Comparison of ENCODE assay signal across 27 cellular contexts in the genomic region with DNA sequence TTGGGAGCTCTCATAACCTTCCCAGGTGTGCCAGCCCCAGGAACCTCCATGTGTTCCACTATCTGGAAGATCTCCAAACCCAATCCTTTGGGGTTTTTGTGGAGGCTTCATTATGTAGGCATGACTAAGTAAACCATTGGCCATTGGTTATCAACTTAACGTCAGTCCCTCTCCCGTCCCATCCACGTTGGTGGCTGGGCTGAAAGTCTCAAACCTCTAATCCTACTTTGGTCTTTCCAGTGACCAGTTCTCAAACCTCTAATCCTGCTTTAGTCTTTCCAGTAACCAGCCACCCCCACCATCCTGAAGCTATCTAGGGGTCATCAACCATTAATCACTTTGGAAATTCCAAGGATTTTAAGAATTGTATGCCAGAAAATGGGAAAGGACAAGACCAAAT.
DNase-seq lines count a peak whose midpoint lies in the region; ATAC-seq, FAIRE-seq and TF ChIP-seq lines count a peak whose summit lies in the region.
"Had no signal": no experiment of that assay in that cellular context is flagged by ENCODE, and none has a peak within 500 bp of the region (broad histone marks: within the 10 kb centered on the region; RNA-seq: fewer than 3 reads in every experiment).

No MANE protein-coding gene starts in this region.

- no peak for TF ChIP-seq POLR2A in stomach (IDR thresholded peaks at IDR 0.05)

- ATAC-seq in HG02884 (IDR thresholded peaks at IDR 0.05; ENCODE audit: unreplicated experiment) = no peak
- no peak for ATAC-seq in activated naive CD8-positive, alpha-beta T cell treated with anti-CD3 and anti-CD28 coated beads, Interleukin-2, amount 50 U/mL, for 24 hours

- no peaks in the 10 kb centered on the region for H3K4me1 Mint-ChIP-seq in activated naive CD8-positive, alpha-beta T cell treated with anti-CD3 and anti-CD28 coated beads, Interleukin-2, amount 50 U/mL, for 24 hours
- H3K4me1 Mint-ChIP-seq: CD14-positive monocyte; CD4-positive, alpha-beta memory T cell; CD4-positive, CD25-positive, alpha-beta regulatory T cell; CD8-positive, alpha-beta memory T cell had no signal

- intact Hi-C loops in stomach (cut with DNase I; ENCODE audit: low total_unique reads) = no loop called here

- no peak overlapping the region for H3K27ac Mint-ChIP-seq in activated naive CD8-positive, alpha-beta T cell treated with anti-CD3 and anti-CD28 coated beads, Interleukin-2, amount 50 U/mL, for 24 hours
- H3K27ac Mint-ChIP-seq: CD14-positive monocyte; CD4-positive, alpha-beta memory T cell; CD4-positive, CD25-positive, alpha-beta regulatory T cell; CD8-positive, alpha-beta memory T cell had no signal

- no peaks in the 10 kb centered on the region for H3K27me3 ChIP-seq in SJCRH30
- H3K27me3 ChIP-seq in stomach = no peaks in the 10 kb centered on the region
- H3K27me3 ChIP-seq: BE2C, BLaER1 had no signal

- H3K4me3 ChIP-seq in SJCRH30 (no peak overlapping the region), retinal pigment epithelial cell (ENCODE audit: low read length) (no peak overlapping the region), stomach (no peak overlapping the region)
- H3K4me3 ChIP-seq: BLaER1 had no signal

- H3K9me3 ChIP-seq in SJCRH30 (replicated peaks) (no peaks in the 10 kb centered on the region), stomach (no peaks in the 10 kb centered on the region)
- H3K9me3 ChIP-seq: BE2C, BLaER1 had no signal

- FAIRE-seq in HTR-8/SVneo (lab: Jason Lieb, UNC) = peak; percentile 62
- FAIRE-seq: G401.6, GM12891, GM19239 had no signal

- DNase-seq in ELF-1 (ENCODE audit: low read depth, low spot score) = peak; percentile 12
- no peak for DNase-seq in HTR-8/SVneo (ENCODE audit: insufficient read length, low spot score)
- DNase-seq in SJCRH30 = peak; percentile 53 to 54
- peak; percentile 15 for DNase-seq in retinal pigment epithelial cell (ENCODE audit: low read depth)
- no peak for DNase-seq in stomach
- no peak for DNase-seq in activated naive CD8-positive, alpha-beta T cell treated with anti-CD3 and anti-CD28 coated beads, Interleukin-2, amount 50 U/mL, for 24 hours
- DNase-seq: 8988T; ACHN; BE2C; C1 segment of cervical spinal cord; CD4-positive, alpha-beta memory T cell; CD4-positive, CD25-positive, alpha-beta regulatory T cell; CD8-positive, alpha-beta memory T cell; COR-L47; DMS 273 treated with DMSO at 0.1 percent for 48 hours; DMS153; DMS53; DMS79; DND-41; EL; GF-D8 had no signal

- H3K36me3 ChIP-seq in SJCRH30 (no peaks in the 10 kb centered on the region), stomach (no peaks in the 10 kb centered on the region)
- H3K36me3 ChIP-seq: BE2C, BLaER1 had no signal

- no peaks in the 10 kb centered on the region for H3K27me3 Mint-ChIP-seq in activated naive CD8-positive, alpha-beta T cell treated with anti-CD3 and anti-CD28 coated beads, Interleukin-2, amount 50 U/mL, for 24 hours
- H3K27me3 Mint-ChIP-seq: CD4-positive, alpha-beta memory T cell; CD4-positive, CD25-positive, alpha-beta regulatory T cell; CD8-positive, alpha-beta memory T cell had no signal

- TF ChIP-seq EP300 in stomach (IDR thresholded peaks at IDR 0.05) = no peak

- H3K36me3 Mint-ChIP-seq in activated naive CD8-positive, alpha-beta T cell treated with anti-CD3 and anti-CD28 coated beads, Interleukin-2, amount 50 U/mL, for 24 hours (ENCODE audit: low read depth) = no peaks in the 10 kb centered on the region
- H3K36me3 Mint-ChIP-seq: CD14-positive monocyte; CD4-positive, alpha-beta memory T cell; CD4-positive, CD25-positive, alpha-beta regulatory T cell; CD8-positive, alpha-beta memory T cell had no signal

- no peak for TF ChIP-seq CTCF in retinal pigment epithelial cell (conservative IDR thresholded peaks at IDR 0.05; ENCODE audit: low read depth, low read length)
- TF ChIP-seq CTCF in stomach (IDR thresholded peaks at IDR 0.05) = no peak

- peaks cover 7% of the 10 kb centered on the region; the same call in 1 of the 2 replicates for H3K4me1 ChIP-seq in SJCRH30
- no peaks in the 10 kb centered on the region for H3K4me1 ChIP-seq in stomach
- H3K4me1 ChIP-seq: BE2C, BLaER1 had no signal

- H3K9me3 Mint-ChIP-seq in activated naive CD8-positive, alpha-beta T cell treated with anti-CD3 and anti-CD28 coated beads, Interleukin-2, amount 50 U/mL, for 24 hours = peaks cover 3% of the 10 kb centered on the region

- H3K27ac ChIP-seq in SJCRH30 = no peak overlapping the region
- H3K27ac ChIP-seq in stomach = no peak overlapping the region
- H3K27ac ChIP-seq: BLaER1 had no signal

- WGBS in stomach, 5 donors = 74 to 88% (median 83%) methylated on average over 3 of the region's 3 CpGs

- no peak overlapping the region for H3K4me3 Mint-ChIP-seq in activated naive CD8-positive, alpha-beta T cell treated with anti-CD3 and anti-CD28 coated beads, Interleukin-2, amount 50 U/mL, for 24 hours
- H3K4me3 Mint-ChIP-seq: CD14-positive monocyte; CD4-positive, alpha-beta memory T cell; CD4-positive, CD25-positive, alpha-beta regulatory T cell; CD8-positive, alpha-beta memory T cell had no signal

Comparison
In these comparisons a context has a peak if more than half of its experiments do, and no peak if none do; other contexts are left out.
1. DNase-seq: peak in ELF-1 (single experiment), SJCRH30 (2 of 2) and retinal pigment epithelial cell (single experiment); none in HTR-8/SVneo (single experiment), stomach (single experiment) and activated naive CD8-positive, alpha-beta T cell treated with anti-CD3 and anti-CD28 coated beads, Interleukin-2, amount 50 U/mL, for 24 hours (single experiment).